9 cellular contexts compared by ENCODE assay signal in the genomic region with DNA sequence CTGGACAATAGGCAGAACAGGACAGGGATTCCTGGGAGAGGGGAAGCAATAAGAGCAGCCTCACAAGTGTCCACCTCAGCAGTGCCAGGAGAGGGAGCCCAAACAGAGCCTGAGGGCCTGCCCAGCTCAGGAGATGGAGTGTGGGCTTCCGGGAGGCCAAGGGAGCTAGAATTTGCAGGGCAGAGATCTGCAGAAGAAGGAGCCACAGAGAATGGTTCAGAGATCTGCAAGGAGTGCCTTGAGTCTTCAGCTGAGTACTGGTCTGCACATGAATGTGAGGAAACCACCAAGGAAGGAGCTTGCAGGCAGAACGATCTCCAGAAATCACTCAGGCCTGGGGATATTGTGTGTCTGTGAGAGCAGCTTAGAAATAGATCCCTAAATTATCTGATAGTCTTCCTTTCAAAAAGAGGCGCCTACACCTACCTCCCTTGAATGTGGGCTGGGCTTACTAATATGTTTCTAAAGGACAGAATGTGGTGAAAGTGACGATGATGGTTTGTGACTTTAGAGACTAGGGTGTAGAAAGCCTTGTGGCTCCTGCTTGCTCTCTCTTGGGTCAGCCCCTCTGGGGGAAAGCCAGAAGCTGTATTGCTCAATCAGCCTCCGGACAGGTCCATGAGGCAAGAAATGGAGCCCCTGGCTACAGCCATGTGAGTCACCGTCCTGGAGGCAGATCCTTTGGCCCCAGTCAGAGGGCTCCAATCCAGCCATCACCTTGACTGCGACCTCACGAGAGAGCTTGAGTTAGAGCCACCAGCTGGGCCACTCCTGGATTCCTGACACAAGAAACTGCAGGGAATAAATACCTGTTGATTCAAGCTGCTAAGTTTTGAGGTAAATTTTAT. TPM values are rescaled to one million over a fixed set of nuclear protein-coding genes. Genes with fewer than 3 reads are reported as not detected.
A peak's percentile ranks its signal among the peaks of the same experiment; 100 is the strongest.
DNase-seq lines count a peak whose midpoint lies in the region; ATAC-seq and TF ChIP-seq lines count a peak whose summit lies in the region.
"Had no signal": no experiment of that assay in that cellular context is flagged by ENCODE, and none has a peak within 500 bp of the region (broad histone marks: within the 10 kb centered on the region; RNA-seq: fewer than 3 reads in every experiment).

No MANE protein-coding gene starts in this region.

- intact Hi-C loops in A673 (cut with micrococcal nuclease; ENCODE audit: unreplicated experiment), result loop anchor here (1.0 kb wide), 1 partner anchor 40 kb away; no protein-coding TSS in a partner anchor

- DNase-seq in A673 (ENCODE audit: low spot score) (peak; percentile 60), GM10248 (ENCODE audit: extremely low spot score) (no peak), SJCRH30 (peak; percentile 50 to 62), ecto neural progenitor cell (ENCODE audit: low spot score) (peak; percentile 73), myocyte (ENCODE audit: low read depth) (peak; percentile 74), activated gamma-delta T cell (lab: John Stamatoyannopoulos, UW) (no peak)

- H3K4me1 ChIP-seq in A673 (ENCODE audit: insufficient read depth, low read length, poor library complexity, severe bottlenecking), result peaks cover 6% of the 10 kb centered on the region
- H3K4me1 ChIP-seq in SJCRH30, result peaks cover 10% of the 10 kb centered on the region
- H3K4me1 ChIP-seq: breast epithelium had no signal

- no peaks in the 10 kb centered on the region for H3K27me3 ChIP-seq in A673 (replicated peaks; ENCODE audit: insufficient read depth, low read depth, low read length, poor library complexity)
- no peaks in the 10 kb centered on the region for H3K27me3 ChIP-seq in SJCRH30
- H3K27me3 ChIP-seq: breast epithelium had no signal

- H3K9me3 ChIP-seq in A673 (ENCODE audit: low read depth, low read length, poor library complexity, severe bottlenecking) (no peaks in the 10 kb centered on the region), SJCRH30 (replicated peaks) (no peaks in the 10 kb centered on the region)
- H3K9me3 ChIP-seq: breast epithelium had no signal

- no peak overlapping the region for H3K27ac ChIP-seq in A673 (ENCODE audit: low read depth, low read length, poor library complexity, severe bottlenecking)
- no peak overlapping the region for H3K27ac ChIP-seq in SJCRH30

- H3K4me3 ChIP-seq in A673 (ENCODE audit: low read depth, low read length, poor library complexity, severe bottlenecking) (no peak overlapping the region), SJCRH30 (no peak overlapping the region)
- H3K4me3 ChIP-seq: breast epithelium had no signal

- CTCF ChIA-PET in A673 (lab: Charles Lee), result interaction anchor here (0.6 to 1.1 kb wide), 2 partner anchors 41 to 590 kb away, joined by 4 to 8 read pairs; no protein-coding TSS in a partner anchor
- CTCF ChIA-PET in GM10248 (lab: Yijun Ruan, JAX), result interaction anchor here (0.8 to 18.6 kb wide), 8 partner anchors 12 to 57 kb away, joined by 3 to 207 read pairs (median 4); no protein-coding TSS in a partner anchor

- no peaks in the 10 kb centered on the region for H3K36me3 ChIP-seq in A673 (ENCODE audit: insufficient read depth, low read length, poor library complexity, severe bottlenecking)
- H3K36me3 ChIP-seq in SJCRH30, result no peaks in the 10 kb centered on the region
- H3K36me3 ChIP-seq: breast epithelium had no signal

- POLR2A ChIA-PET in A673 (lab: Charles Lee; ENCODE audit: low non-redundant PET), result no interaction called here
- POLR2A ChIA-PET in GM10248 (lab: Yijun Ruan, JAX), result no interaction called here

- BruUV-seq in A673 (replicated peaks; lab: Mats Ljungman, UMichigan), result no TSS peak

- TF ChIP-seq CTCF in A673 (conservative IDR thresholded peaks at IDR 0.05; ENCODE audit: low read depth, low read length) (peak; percentile 52), GM10248 (IDR thresholded peaks at IDR 0.05; ENCODE audit: control extremely low read depth, extremely low read depth, low read depth, missing control alignments) (peak; percentile 56)

- ATAC-seq in HG03108 (IDR thresholded peaks at IDR 0.05; ENCODE audit: unreplicated experiment) (peak; percentile 69), GM18519 (IDR thresholded peaks at IDR 0.05; ENCODE audit: low FRiP score, unreplicated experiment) (no peak)

RNA-seq across cellular contexts. Expression of a gene that starts 7.6 kb away (rescaled TPM):
- total RNA-seq in A673 (2021), result 35.2 and 38.5 TPM in 2 replicates
- 31.0 and 37.0 TPM in 2 replicates for total RNA-seq in SJCRH30 (2014; rRNA removed; shearing (Covaris generic))
- total RNA-seq in myocyte, result 42.2 and 57.4 TPM in 2 replicates
- 18.4 TPM for polyA plus RNA-seq in myocyte (2012)

Comparison
In these comparisons a context has a peak if more than half of its experiments do, and no peak if none do; other contexts are left out.
1. DNase-seq: peak in A673 (single experiment), SJCRH30 (2 of 2), ecto neural progenitor cell (single experiment) and myocyte (single experiment); none in GM10248 (single experiment) and activated gamma-delta T cell (single experiment).